1 cellular context compared by ENCODE assay signal in genomic region chr14:64729386-64730060, GRCh38.
TF ChIP-seq lines count a peak whose summit lies in the region.

No MANE protein-coding gene starts in this region.

TF ChIP-seq in H1, 55 proteins besides CTCF, POLR2A, EP300 and RAD21 (continued from another document):
- TF ChIP-seq BCL11A (IDR thresholded peaks at IDR 0.05; ENCODE audit: low read depth in 2 of 2, low read length in 2 of 2) (no peak), YY1 (IDR thresholded peaks at IDR 0.05; ENCODE audit: low read depth, low read length) (no peak), HDAC2 (IDR thresholded peaks at IDR 0.05; ENCODE audit: borderline replicate concordance in 1 of 2, low read depth in 2 of 2, low read length in 2 of 2) (no peak)
